9 cellular contexts compared by ENCODE assay signal in the genomic region with DNA sequence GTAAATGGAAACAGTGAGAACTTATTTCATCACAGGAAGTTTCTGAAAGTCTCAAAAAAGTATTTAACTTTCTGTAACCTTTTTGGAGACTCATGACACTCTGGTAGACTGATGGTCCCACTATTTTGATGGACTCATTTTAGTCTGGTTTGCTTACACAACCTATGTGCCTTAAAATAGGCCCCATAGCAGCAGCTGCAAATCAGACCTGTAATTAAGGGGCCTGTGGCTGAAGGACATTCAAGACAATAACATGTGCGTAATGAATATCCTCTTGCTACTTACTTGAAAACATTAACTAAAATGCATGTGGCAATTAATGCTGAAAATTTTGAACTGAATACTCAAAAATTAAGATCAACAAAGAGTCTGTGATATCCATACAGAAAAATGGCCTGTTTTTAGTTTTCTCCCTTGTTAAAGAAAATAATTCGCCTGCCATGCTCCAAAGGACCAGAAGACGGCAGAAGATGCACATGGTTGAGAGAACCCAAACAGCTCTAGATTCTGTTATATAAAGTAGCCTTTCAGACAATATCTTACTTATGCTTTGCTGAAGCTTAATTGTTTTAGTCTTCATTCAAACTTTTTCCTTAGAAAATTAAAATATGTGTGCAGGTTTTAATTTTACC.
A peak's percentile ranks its signal among the peaks of the same experiment; 100 is the strongest.
DNase-seq lines count a peak whose midpoint lies in the region; ATAC-seq and TF ChIP-seq lines count a peak whose summit lies in the region.
"Had no signal": no experiment of that assay in that cellular context is flagged by ENCODE, and none has a peak within 500 bp of the region (broad histone marks: within the 10 kb centered on the region; RNA-seq: fewer than 3 reads in every experiment).

No MANE protein-coding gene starts in this region.

- no peaks in the 10 kb centered on the region for H3K36me3 ChIP-seq in Caco-2 (ENCODE audit: control insufficient read depth, insufficient read depth, low read length)

- H3K9me3 ChIP-seq in Caco-2: no peaks in the 10 kb centered on the region

- POLR2A ChIA-PET in Caco-2 (lab: Charles Lee): no interaction called here
- POLR2A ChIA-PET in activated CD4-positive, alpha-beta T cell treated with anti-CD3 and anti-CD28 coated beads for 36 hours (lab: Charles Lee): no interaction called here

- no TSS peak for BruUV-seq in Caco-2 (replicated peaks; lab: Mats Ljungman, UMichigan)

- no peaks in the 10 kb centered on the region for H3K27me3 ChIP-seq in Caco-2 (replicated peaks; ENCODE audit: control insufficient read depth, insufficient read depth, low read length)

- no peak overlapping the region for H3K4me3 Mint-ChIP-seq in Caco-2 (ENCODE audit: unreplicated experiment)
- no peak overlapping the region for H3K4me3 Mint-ChIP-seq in activated CD4-positive, alpha-beta T cell treated with anti-CD3 and anti-CD28 coated beads for 36 hours
- H3K4me3 Mint-ChIP-seq: dendritic cell treated with granulocyte-macrophage colony-stimulating factor and Interleukin-4, amounts not matched to agents 40 ng/mL and 50 ng/mL, for 4 days had no signal

- DNase-seq in Caco-2 (peak in 1 of 2 experiments; percentile 19), LoVo (ENCODE audit: low spot score) (peak; percentile 5), cardiac fibroblast (ENCODE audit: low read depth in 2 of 2) (peak; percentile 64 to 69), medulla oblongata (ENCODE audit: extremely low spot score) (peak; percentile 49), islet precursor cell (no peak), ecto neural progenitor cell (ENCODE audit: low spot score) (no peak)
- DNase-seq in activated CD4-positive, alpha-beta T cell treated with anti-CD3 and anti-CD28 coated beads for 36 hours: no peak

- no peaks in the 10 kb centered on the region for H3K4me1 ChIP-seq in Caco-2

- ATAC-seq in GM21528 (IDR thresholded peaks at IDR 0.05; ENCODE audit: low FRiP score, unreplicated experiment): no peak
- ATAC-seq in activated CD4-positive, alpha-beta T cell treated with anti-CD3 and anti-CD28 coated beads for 36 hours: no peak

- no peaks in the 10 kb centered on the region for H3K9me3 Mint-ChIP-seq in Caco-2 (ENCODE audit: unreplicated experiment)
- H3K9me3 Mint-ChIP-seq in activated CD4-positive, alpha-beta T cell treated with anti-CD3 and anti-CD28 coated beads for 36 hours (ENCODE audit: low read depth): no peaks in the 10 kb centered on the region
- H3K9me3 Mint-ChIP-seq: dendritic cell treated with granulocyte-macrophage colony-stimulating factor and Interleukin-4, amounts not matched to agents 40 ng/mL and 50 ng/mL, for 4 days had no signal

- intact Hi-C loops in Caco-2 (cut with micrococcal nuclease; ENCODE audit: unreplicated experiment): loop anchor here (1.0 to 5.0 kb wide), 4 partner anchors 695 to 1469 kb away; no protein-coding TSS in a partner anchor
- intact Hi-C loops in activated CD4-positive, alpha-beta T cell treated with anti-CD3 and anti-CD28 coated beads for 36 hours (cut with DNase I, micrococcal nuclease): no loop called here

- H3K27ac Mint-ChIP-seq in Caco-2 (ENCODE audit: unreplicated experiment): no peak overlapping the region
- H3K27ac Mint-ChIP-seq in activated CD4-positive, alpha-beta T cell treated with anti-CD3 and anti-CD28 coated beads for 36 hours: no peak overlapping the region
- H3K27ac Mint-ChIP-seq: dendritic cell treated with granulocyte-macrophage colony-stimulating factor and Interleukin-4, amounts not matched to agents 40 ng/mL and 50 ng/mL, for 4 days had no signal

- no peaks in the 10 kb centered on the region for H3K36me3 Mint-ChIP-seq in Caco-2 (ENCODE audit: insufficient read depth, unreplicated experiment)
- H3K36me3 Mint-ChIP-seq in activated CD4-positive, alpha-beta T cell treated with anti-CD3 and anti-CD28 coated beads for 36 hours (ENCODE audit: low read depth): no peaks in the 10 kb centered on the region

- no peaks in the 10 kb centered on the region for H3K27me3 Mint-ChIP-seq in Caco-2 (ENCODE audit: insufficient read depth, unreplicated experiment)
- no peaks in the 10 kb centered on the region for H3K27me3 Mint-ChIP-seq in activated CD4-positive, alpha-beta T cell treated with anti-CD3 and anti-CD28 coated beads for 36 hours
- H3K27me3 Mint-ChIP-seq: dendritic cell treated with granulocyte-macrophage colony-stimulating factor and Interleukin-4, amounts not matched to agents 40 ng/mL and 50 ng/mL, for 4 days had no signal

- peak; percentile 24 to 50 for TF ChIP-seq CTCF in Caco-2 (IDR thresholded peaks at IDR 0.05; ENCODE audit: insufficient read depth in 1 of 2, low read depth in 1 of 2, low read length in 1 of 2, severe bottlenecking in 1 of 2, unreplicated experiment in 1 of 2)
- peak; percentile 91 for TF ChIP-seq CTCF in cardiac fibroblast (IDR thresholded peaks at IDR 0.05; ENCODE audit: low read depth, low read length)

- CTCF ChIA-PET in Caco-2 (lab: Charles Lee): interaction anchor here (1.6 kb wide), 1 partner anchor 695 kb away, joined by 4 read pairs; no protein-coding TSS in a partner anchor
- CTCF ChIA-PET in activated CD4-positive, alpha-beta T cell treated with anti-CD3 and anti-CD28 coated beads for 36 hours (lab: Charles Lee): no interaction called here

- no peak overlapping the region for H3K4me3 ChIP-seq in Caco-2 (ENCODE audit: low read depth, low read length)
- no peak overlapping the region for H3K4me3 ChIP-seq in cardiac fibroblast (replicated peaks in 1 of 2; ENCODE audit: low read depth in 2 of 2, low read length in 2 of 2)

- no peaks in the 10 kb centered on the region for H3K4me1 Mint-ChIP-seq in Caco-2 (ENCODE audit: low read depth, unreplicated experiment)
- H3K4me1 Mint-ChIP-seq in activated CD4-positive, alpha-beta T cell treated with anti-CD3 and anti-CD28 coated beads for 36 hours: no peaks in the 10 kb centered on the region

Comparison
In these comparisons a context has a peak if more than half of its experiments do, and no peak if none do; other contexts are left out.
1. DNase-seq: peak in LoVo (single experiment), cardiac fibroblast (2 of 2) and medulla oblongata (single experiment); none in islet precursor cell (single experiment), activated CD4-positive, alpha-beta T cell treated with anti-CD3 and anti-CD28 coated beads for 36 hours (single experiment) and ecto neural progenitor cell (single experiment).